In the genomic region with DNA sequence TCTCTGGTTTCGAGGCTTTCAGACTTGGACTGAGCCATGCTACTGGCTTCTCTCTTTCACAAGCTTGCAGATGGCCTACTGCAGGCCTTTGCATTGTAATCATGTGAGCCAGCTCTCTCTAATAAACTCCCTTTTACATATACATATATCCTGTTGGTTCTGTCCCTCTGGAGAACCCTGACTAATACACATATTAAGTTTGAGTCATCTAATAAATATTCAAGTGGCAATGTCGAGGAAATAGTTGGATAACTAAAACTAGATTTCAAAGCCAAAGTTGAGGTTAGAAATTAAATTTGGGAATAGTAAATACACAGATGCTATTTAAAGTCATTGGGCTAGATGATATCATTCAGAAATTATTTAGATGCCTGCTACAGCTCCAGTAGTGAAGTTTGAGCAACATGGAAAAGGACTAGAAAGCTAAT, we compare ENCODE assay signal across 16 cellular contexts.
DNase-seq lines count a peak whose midpoint lies in the region; ATAC-seq, FAIRE-seq and TF ChIP-seq lines count a peak whose summit lies in the region.
"Had no signal": no experiment of that assay in that cellular context is flagged by ENCODE, and none has a peak within 500 bp of the region (broad histone marks: within the 10 kb centered on the region; RNA-seq: fewer than 3 reads in every experiment).

No MANE protein-coding gene starts in this region.

- H4K20me1 ChIP-seq in astrocyte (ENCODE audit: insufficient read depth, low read length) = no peaks in the 10 kb centered on the region

- H3K27ac Mint-ChIP-seq in HFFc6 (peak overlapping the region; percentile 97), astrocyte (ENCODE audit: unreplicated experiment) (no peak overlapping the region)
- H3K27ac Mint-ChIP-seq: CD8-positive, alpha-beta T cell had no signal

- peak overlapping the region; percentile 69 for H3K27ac ChIP-seq in astrocyte (ENCODE audit: low read depth, low read length)
- no peak overlapping the region for H3K27ac ChIP-seq in coronary artery
- H3K27ac ChIP-seq: foreskin keratinocyte, thyroid gland had no signal

- H3K4me1 Mint-ChIP-seq in HFFc6 (ENCODE audit: low read depth) (peaks cover 51% of the 10 kb centered on the region), astrocyte (ENCODE audit: low read depth, unreplicated experiment) (peaks cover 13% of the 10 kb centered on the region)

- H3K4me3 Mint-ChIP-seq in HFFc6 (peak overlapping the region; percentile 69), astrocyte (ENCODE audit: unreplicated experiment) (no peak overlapping the region)
- H3K4me3 Mint-ChIP-seq: CD8-positive, alpha-beta T cell had no signal

- no peaks in the 10 kb centered on the region for H3K79me2 ChIP-seq in astrocyte (ENCODE audit: insufficient read depth, low read length)

- TF ChIP-seq CTCF in HFFc6 (IDR thresholded peaks at IDR 0.05) (no peak), astrocyte (IDR thresholded peaks at IDR 0.05; ENCODE audit: insufficient read depth, low read depth, low read length) (no peak), coronary artery (IDR thresholded peaks at IDR 0.05) (no peak)

- peak overlapping the region; percentile 58 for H3K4me2 ChIP-seq in astrocyte (ENCODE audit: low read length)

- H3K9me3 Mint-ChIP-seq in HFFc6 = no peaks in the 10 kb centered on the region
- no peaks in the 10 kb centered on the region for H3K9me3 Mint-ChIP-seq in astrocyte (ENCODE audit: unreplicated experiment)

- no peaks in the 10 kb centered on the region for H3K9me3 ChIP-seq in astrocyte (ENCODE audit: insufficient read depth, low read depth, low read length)
- H3K9me3 ChIP-seq: thyroid gland had no signal

- peaks cover 17% of the 10 kb centered on the region for H3K4me1 ChIP-seq in astrocyte (ENCODE audit: insufficient read depth, low read length)
- H3K4me1 ChIP-seq: foreskin keratinocyte, thyroid gland had no signal

- H3K4me3 ChIP-seq in astrocyte (ENCODE audit: insufficient read depth, low read depth, low read length) (no peak overlapping the region), coronary artery (no peak overlapping the region)
- H3K4me3 ChIP-seq: thyroid gland had no signal

- DNase-seq in HFFc6 (peak; percentile 95), astrocyte (ENCODE audit: low read depth) (peak; percentile 71), glomerular visceral epithelial cell (ENCODE audit: extremely low spot score) (peak; percentile 20), OCI-M1 (lab: John Stamatoyannopoulos, UW) (no peak), coronary artery (ENCODE audit: low spot score) (no peak), ACHN (no peak)
- DNase-seq: activated CD4-positive, CD25-positive, alpha-beta regulatory T cell treated with anti-CD3 and anti-CD28 coated beads, Interleukin-2, amount 50 U/mL, for 72 hours; activated effector memory CD4-positive, alpha-beta T cell treated with Interleukin-2 at 50 U/mL for 16 hours; Kasumi-1; NCI-H1417; SHP77 treated with DMSO at 0.1 percent for 48 hours; thyroid gland had no signal

- H3K36me3 ChIP-seq in astrocyte (ENCODE audit: insufficient read depth, low read length) = no peaks in the 10 kb centered on the region
- H3K36me3 ChIP-seq: thyroid gland had no signal

- H2AFZ ChIP-seq in astrocyte (ENCODE audit: low read depth, low read length) = peak overlapping the region; percentile 41

- in situ Hi-C loops in ACHN (cut with HindIII; ENCODE audit: low pct_ligation_motif_present, low pct_unique_long_range_greater_than_20kb, low sequenced_read_pairs) = no loop called here

- H3K27me3 ChIP-seq in astrocyte (ENCODE audit: insufficient read depth, low read length) = no peaks in the 10 kb centered on the region
- H3K27me3 ChIP-seq: foreskin keratinocyte, thyroid gland had no signal

- no peak overlapping the region for H3K9ac ChIP-seq in astrocyte (ENCODE audit: low read length)

- H3K27me3 Mint-ChIP-seq in HFFc6 (ENCODE audit: insufficient read depth) = no peaks in the 10 kb centered on the region
- no peaks in the 10 kb centered on the region for H3K27me3 Mint-ChIP-seq in astrocyte (ENCODE audit: low read depth, unreplicated experiment)

- ATAC-seq in HG03139 (IDR thresholded peaks at IDR 0.05; ENCODE audit: unreplicated experiment) = no peak
- ATAC-seq: CD8-positive, alpha-beta T cell; foreskin keratinocyte; left lobe of liver had no signal

- no peak for FAIRE-seq in astrocyte (lab: Jason Lieb, UNC)

- H3K36me3 Mint-ChIP-seq in HFFc6 (ENCODE audit: low read depth) (no peaks in the 10 kb centered on the region), astrocyte (ENCODE audit: low read depth, unreplicated experiment) (no peaks in the 10 kb centered on the region)
- H3K36me3 Mint-ChIP-seq: CD8-positive, alpha-beta T cell had no signal

Comparison
In these comparisons a context has a peak if more than half of its experiments do, and no peak if none do; other contexts are left out.
1. DNase-seq: peak in HFFc6 (single experiment), astrocyte (single experiment) and glomerular visceral epithelial cell (single experiment); none in OCI-M1 (single experiment), coronary artery (single experiment) and ACHN (single experiment).